32 cellular contexts compared by ENCODE assay signal in genomic region chr13:112573710-112574109, GRCh38. TPM values are rescaled to one million over a fixed set of nuclear protein-coding genes. Genes with fewer than 3 reads are reported as not detected.
DNase-seq lines count a peak whose midpoint lies in the region; ATAC-seq and TF ChIP-seq lines count a peak whose summit lies in the region.
"Had no signal": no experiment of that assay in that cellular context is flagged by ENCODE, and none has a peak within 500 bp of the region (broad histone marks: within the 10 kb centered on the region; RNA-seq: fewer than 3 reads in every experiment).

No MANE protein-coding gene starts in this region.

- peak overlapping the region; percentile 68 for H3K27ac Mint-ChIP-seq in central memory CD8-positive, alpha-beta T cell (ENCODE audit: low read depth)
- H3K27ac Mint-ChIP-seq in activated T-cell treated with anti-CD3 and anti-CD28 coated beads, Interleukin-2, amount 50 U/mL, for 72 hours = no peak overlapping the region
- H3K27ac Mint-ChIP-seq: activated naive CD4-positive, alpha-beta T cell treated with anti-CD3 and anti-CD28 coated beads for 36 hours had no signal

- H3K4me1 ChIP-seq in mucosa of descending colon (ENCODE audit: low read depth) = no peaks in the 10 kb centered on the region
- H3K4me1 ChIP-seq: prostate gland had no signal

- H3K4me1 Mint-ChIP-seq in central memory CD8-positive, alpha-beta T cell = peaks cover 67% of the 10 kb centered on the region
- H3K4me1 Mint-ChIP-seq in activated T-cell treated with anti-CD3 and anti-CD28 coated beads, Interleukin-2, amount 50 U/mL, for 72 hours (ENCODE audit: low read depth) = peaks cover 58% of the 10 kb centered on the region

- H3K4me3 ChIP-seq in mucosa of descending colon = no peak overlapping the region
- H3K4me3 ChIP-seq: heart left ventricle, left ventricle myocardium inferior, Peyer's patch, prostate gland, right lobe of liver, tibial nerve had no signal

- no peak for ATAC-seq in central memory CD8-positive, alpha-beta T cell (replicated peaks; ENCODE audit: extremely low read depth, poor library complexity, severe bottlenecking)
- ATAC-seq in mucosa of descending colon = peak; percentile 12
- no peak for ATAC-seq in activated T-cell treated with anti-CD3 and anti-CD28 coated beads, Interleukin-2, amount 50 U/mL, for 72 hours (replicated peaks in 1 of 2)
- ATAC-seq: esophagus mucosa; naive thymus-derived CD4-positive, alpha-beta T cell had no signal

- no peaks in the 10 kb centered on the region for H3K9me3 Mint-ChIP-seq in central memory CD8-positive, alpha-beta T cell
- H3K9me3 Mint-ChIP-seq in activated T-cell treated with anti-CD3 and anti-CD28 coated beads, Interleukin-2, amount 50 U/mL, for 72 hours = peaks cover 0 to 4% of the 10 kb centered on the region in 2 donors

- H3K4me3 Mint-ChIP-seq in central memory CD8-positive, alpha-beta T cell = no peak overlapping the region
- H3K4me3 Mint-ChIP-seq in activated T-cell treated with anti-CD3 and anti-CD28 coated beads, Interleukin-2, amount 50 U/mL, for 72 hours = no peak overlapping the region
- H3K4me3 Mint-ChIP-seq: activated CD4-positive, alpha-beta memory T cell treated with anti-CD3 and anti-CD28 coated beads for 36 hours; activated naive CD4-positive, alpha-beta T cell treated with anti-CD3 and anti-CD28 coated beads for 36 hours; activated T-helper 1 cell treated with anti-CD3 and anti-CD28 coated beads, Interleukin-12 subunit alpha, Interleukin-12 subunit beta, Interleukin-2, Interleukin-4 antibody, amounts not matched to agents 30 ng/mL and 10 ng/mL and 1 ng/mL, durations not matched to agents 14 hours and 24 hours and 36 hours; endodermal cell had no signal

- H3K9me3 ChIP-seq in mucosa of descending colon = no peaks in the 10 kb centered on the region
- H3K9me3 ChIP-seq: left ventricle myocardium inferior, Peyer's patch, prostate gland, right lobe of liver had no signal

- no peak for TF ChIP-seq CTCF in mucosa of descending colon (IDR thresholded peaks at IDR 0.05)
- TF ChIP-seq CTCF in GM10266 (IDR thresholded peaks at IDR 0.05; ENCODE audit: control insufficient read depth, insufficient read depth, low read depth, missing control alignments) = no peak

- H3K36me3 Mint-ChIP-seq in central memory CD8-positive, alpha-beta T cell (ENCODE audit: insufficient read depth) = peaks cover 3% of the 10 kb centered on the region
- H3K36me3 Mint-ChIP-seq in activated T-cell treated with anti-CD3 and anti-CD28 coated beads, Interleukin-2, amount 50 U/mL, for 72 hours (ENCODE audit: insufficient read depth in 2 of 2) = peaks cover 5 to 16% of the 10 kb centered on the region in 2 donors

- no peaks in the 10 kb centered on the region for H3K36me3 ChIP-seq in mucosa of descending colon (ENCODE audit: low read depth)
- H3K36me3 ChIP-seq: prostate gland, right lobe of liver had no signal

- intact Hi-C loops in mucosa of descending colon (cut with DNase I, micrococcal nuclease) = no loop called here

- no peaks in the 10 kb centered on the region for H3K27me3 Mint-ChIP-seq in central memory CD8-positive, alpha-beta T cell
- no peaks in the 10 kb centered on the region for H3K27me3 Mint-ChIP-seq in activated T-cell treated with anti-CD3 and anti-CD28 coated beads, Interleukin-2, amount 50 U/mL, for 72 hours (ENCODE audit: low read depth)
- H3K27me3 Mint-ChIP-seq: activated CD4-positive, alpha-beta memory T cell treated with anti-CD3 and anti-CD28 coated beads for 36 hours; naive thymus-derived CD4-positive, alpha-beta T cell had no signal

- DNase-seq in NCI-H2029 (lab: John Stamatoyannopoulos, UW) (peak; percentile 44), NCI-H2029 treated with DMSO at 0.1 percent for 48 hours (lab: John Stamatoyannopoulos, UW) (no peak), mucosa of descending colon (no peak), NCI-H1436 treated with DMSO at 0.1 percent for 48 hours (lab: John Stamatoyannopoulos, UW) (no peak), NCI-H748 treated with DMSO at 0.1 percent for 48 hours (lab: John Stamatoyannopoulos, UW) (no peak), GM10266 (ENCODE audit: extremely low spot score) (no peak)
- no peak for DNase-seq in central memory CD8-positive, alpha-beta T cell (ENCODE audit: low spot score in 2 of 2)
- no peak for DNase-seq in activated T-cell treated with anti-CD3 and anti-CD28 coated beads, Interleukin-2, amount 50 U/mL, for 72 hours
- DNase-seq: 8988T; activated CD4-positive, alpha-beta memory T cell treated with anti-CD3 and anti-CD28 coated beads for 36 hours; activated CD4-positive, alpha-beta T cell treated with anti-CD3 and anti-CD28 coated beads for 1 hour; activated naive CD4-positive, alpha-beta T cell treated with anti-CD3 and anti-CD28 coated beads for 36 hours; caudate nucleus; endodermal cell; foreskin fibroblast; heart left ventricle; islet precursor cell; left ventricle myocardium inferior; midbrain; naive thymus-derived CD4-positive, alpha-beta T cell; NCI-H1694; NCI-H69; occipital lobe; Peyer's patch; right lobe of liver; SHP77 treated with DMSO at 0.1 percent for 48 hours; stimulated activated CD4-positive, alpha-beta T cell treated with anti-CD3 and anti-CD28 coated beads, Interleukin-12 subunit alpha, Interleukin-12 subunit beta, amount 100 ng/mL, for 4 hours; stimulated activated CD4-positive, alpha-beta T cell treated with anti-CD3 and anti-CD28 coated beads, Interleukin-4, amount 100 ng/mL, for 1 hour had no signal

RNA-seq across cellular contexts. Expression of gene TUBGCP3, which starts 14.2 kb away (rescaled TPM):
- total RNA-seq in mucosa of descending colon = 10 to 100 TPM; 27.7 to 44.8 (median 32.7) TPM
- 10 to 100 TPM; 53.9 to 59.6 TPM for total RNA-seq in activated T-cell treated with anti-CD3 and anti-CD28 coated beads, Interleukin-2, amount 50 U/mL, for 72 hours
